ENCODE assay signal across 32 cellular contexts in the genomic region with DNA sequence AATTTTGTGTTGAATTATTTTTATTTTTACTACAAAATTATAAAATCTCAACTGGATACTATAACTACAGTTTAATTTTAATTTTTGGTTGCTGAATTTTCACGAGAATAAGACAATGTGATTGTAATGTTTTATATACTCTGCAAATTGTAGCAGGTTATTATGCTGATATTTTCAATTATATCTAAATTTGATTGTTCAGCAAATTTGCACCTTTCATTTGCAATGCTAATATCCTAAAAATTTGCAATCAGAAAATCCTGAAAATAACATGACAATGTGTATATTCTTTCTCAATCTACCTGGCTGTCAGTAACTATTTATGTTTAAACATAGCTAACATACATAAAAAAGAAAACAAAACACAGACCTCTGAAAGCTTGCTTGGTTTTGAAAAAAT.
"Had no signal": no experiment of that assay in that cellular context is flagged by ENCODE, and none has a peak within 500 bp of the region (broad histone marks: within the 10 kb centered on the region; RNA-seq: fewer than 3 reads in every experiment).

No MANE protein-coding gene starts in this region.

- H3K27me3 ChIP-seq: adrenal gland, body of pancreas, brain microvascular endothelial cell, breast epithelium had no signal

- H3K9me3 ChIP-seq: adrenal gland, body of pancreas, breast epithelium had no signal

- H3K4me3 ChIP-seq: adrenal gland, body of pancreas, breast epithelium had no signal

- FAIRE-seq: astrocyte had no signal

- H3K27ac ChIP-seq: adrenal gland, body of pancreas, brain microvascular endothelial cell, breast epithelium, VCaP had no signal

- H3K36me3 ChIP-seq: adrenal gland, brain microvascular endothelial cell had no signal

- ATAC-seq: activated CD8-positive, alpha-beta T cell treated with anti-CD3 and anti-CD28 coated beads for 36 hours; activated naive CD4-positive, alpha-beta T cell treated with anti-CD3 and anti-CD28 coated beads, Interleukin-2, amount 50 U/mL, for 72 hours; activated T-cell treated with anti-CD3 and anti-CD28 coated beads, Interleukin-2, amount 50 U/mL, for 4 hours; activated T-cell treated with anti-CD3 and anti-CD28 coated beads, Interleukin-2, amount 50 U/mL, for 72 hours; activated T-helper 17 cell treated with anti-CD3 and anti-CD28 coated beads, Interleukin-2, amount 50 U/mL, for 72 hours; body of pancreas; T-helper 17 cell had no signal

- H3K4me1 ChIP-seq: adrenal gland, body of pancreas, breast epithelium had no signal

- DNase-seq: activated B cell treated with CpG ODN at 0.5 μM for 24 hours; activated CD4-positive, alpha-beta memory T cell treated with anti-CD3 and anti-CD28 coated beads for 36 hours; activated CD4-positive, alpha-beta T cell treated with anti-CD3 and anti-CD28 coated beads for 4 hours; activated CD4-positive, alpha-beta T cell treated with anti-CD3 and anti-CD28 coated beads, Interleukin-2, amount 10 ng/mL, durations not matched to agents 24 days and 14 days; activated CD4-positive, alpha-beta T cell treated with anti-CD3 and anti-CD28 coated beads, Interleukin-2, amount 50 U/mL, for 1 hour; activated CD4-positive, alpha-beta T cell treated with anti-CD3 and anti-CD28 coated beads, Interleukin-2, amount 50 U/mL, for 4 hours; activated CD4-positive, CD25-positive, alpha-beta regulatory T cell treated with anti-CD3 and anti-CD28 coated beads, Interleukin-2, amount 50 U/mL, for 72 hours; activated CD8-positive, alpha-beta memory T cell treated with anti-CD3 and anti-CD28 coated beads, Interleukin-2, amount 50 U/mL, for 4 hours; activated CD8-positive, alpha-beta T cell treated with anti-CD3 and anti-CD28 coated beads for 36 hours; activated effector memory CD4-positive, alpha-beta T cell treated with anti-CD3 and anti-CD28 coated beads, Interleukin-2, amount 50 U/mL, for 16 hours; activated gamma-delta T cell treated with Interleukin-2 at 50 U/mL for 16 hours; activated naive CD4-positive, alpha-beta T cell; activated naive CD4-positive, alpha-beta T cell treated with anti-CD3 and anti-CD28 coated beads for 36 hours; activated naive CD4-positive, alpha-beta T cell treated with anti-CD3 and anti-CD28 coated beads, Interleukin-2, amount 50 U/mL, for 16 hours; activated naive CD8-positive, alpha-beta T cell treated with anti-CD3 and anti-CD28 coated beads for 36 hours; activated T-cell treated with anti-CD3 and anti-CD28 coated beads for 4 hours; activated T-cell treated with anti-CD3 and anti-CD28 coated beads, Interleukin-2, amount 50 U/mL, for 1 hour; activated T-cell treated with anti-CD3 and anti-CD28 coated beads, Interleukin-2, amount 50 U/mL, for 4 hours; activated T-cell treated with anti-CD3 and anti-CD28 coated beads, Interleukin-2, amount 50 U/mL, for 72 hours; adrenal gland; amniotic stem cell; aorta; body of pancreas; brain microvascular endothelial cell; central memory CD4-positive, alpha-beta T cell; T-helper 17 cell; T-helper 9 cell had no signal
